8 cellular contexts compared by ENCODE assay signal in the genomic region with DNA sequence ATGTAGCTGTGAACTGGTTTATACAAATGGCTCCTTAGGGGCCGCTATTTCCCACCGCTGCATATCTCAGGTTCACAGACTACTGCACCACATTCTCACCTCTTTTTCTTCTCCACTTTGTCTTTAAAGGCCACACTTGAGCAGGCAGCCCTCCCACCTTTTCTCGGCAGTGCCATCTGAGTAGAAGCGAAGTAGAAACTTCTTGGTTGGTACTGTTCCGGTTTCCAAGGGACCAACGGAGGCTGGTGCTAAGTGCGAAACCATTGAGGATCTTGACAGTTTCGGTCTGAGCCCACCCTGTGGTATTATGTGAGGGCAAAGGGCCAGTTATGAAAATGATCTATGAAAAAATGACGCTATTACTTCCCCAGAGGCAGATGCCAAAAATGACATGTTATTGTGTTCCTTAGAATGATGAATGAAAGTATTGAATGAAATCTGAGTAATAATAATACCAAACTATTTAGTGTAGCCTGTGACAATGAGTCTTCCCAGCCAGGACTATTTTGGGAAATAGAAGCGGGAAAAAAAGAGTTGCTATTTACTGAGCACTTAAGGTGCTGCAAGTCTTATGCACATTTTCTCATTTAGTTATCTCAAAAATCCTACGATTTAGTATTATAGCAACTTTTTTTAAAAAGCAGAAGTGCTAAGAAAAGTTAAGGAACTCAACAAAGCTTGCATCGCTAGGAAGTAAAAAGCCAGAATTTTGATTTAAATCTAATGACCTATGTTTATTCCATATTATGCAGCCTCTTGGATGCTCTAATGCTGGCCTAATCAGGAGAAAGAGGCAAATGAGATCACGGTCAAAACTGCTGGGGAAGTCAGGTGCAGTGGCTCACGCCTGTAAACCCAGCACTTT. TPM values are rescaled to one million over a fixed set of nuclear protein-coding genes. Genes with fewer than 3 reads are reported as not detected.
DNase-seq lines count a peak whose midpoint lies in the region; ATAC-seq, FAIRE-seq and TF ChIP-seq lines count a peak whose summit lies in the region.

No MANE protein-coding gene starts in this region.

- H3K4me3 ChIP-seq in sigmoid colon, result no peak overlapping the region
- H3K4me3 ChIP-seq in colonic mucosa, result no peak overlapping the region
- no peak overlapping the region for H3K4me3 ChIP-seq in right atrium auricular region

- H3K27ac Mint-ChIP-seq in T-cell, result peak overlapping the region; percentile 97 to 99

- no peak overlapping the region for H3K9ac ChIP-seq in colonic mucosa (ENCODE audit: low read depth in 2 of 2, low read length in 2 of 2)

- WGBS in sigmoid colon, 2 donors, result 58 to 81% methylated on average over 14 of the region's 14 CpGs

- H3K4me3 Mint-ChIP-seq in T-cell, result peak overlapping the region; percentile 53 to 66 (median 63)

- DNase-seq in T-cell (peak in 27 of 34 experiments; percentile 25 to 56 (median 39)), sigmoid colon (peak; percentile 26), colonic mucosa (no peak), HTR-8/SVneo (ENCODE audit: insufficient read length, low spot score) (no peak), right atrium auricular region (ENCODE audit: low spot score) (no peak), mucosa of gallbladder (ENCODE audit: low spot score) (no peak)

- H3K9me3 ChIP-seq in sigmoid colon, result no peaks in the 10 kb centered on the region
- H3K9me3 ChIP-seq in colonic mucosa, result no peaks in the 10 kb centered on the region
- H3K9me3 ChIP-seq in right atrium auricular region, result peaks cover 0 to 5% of the 10 kb centered on the region in 2 donors

- H3K4me1 Mint-ChIP-seq in T-cell, result peaks cover 86 to 93% (median 91%) of the 10 kb centered on the region in 3 donors

- CTCF ChIA-PET in T-cell (lab: Charles Lee), result interaction anchor here (0.6 to 6.1 kb wide), 5 partner anchors 11 to 111 kb away, joined by 6 to 46 read pairs (median 18); no protein-coding TSS in a partner anchor

- intact Hi-C loops in sigmoid colon (cut with DNase I) (no loop called here), colonic mucosa (cut with DNase I) (no loop called here)

- H3K27ac ChIP-seq in sigmoid colon (no peak overlapping the region), colonic mucosa (no peak overlapping the region), right atrium auricular region (no peak overlapping the region)

- peaks cover 4 to 9% (median 5%) of the 10 kb centered on the region in 3 donors for H3K9me3 Mint-ChIP-seq in T-cell

- ATAC-seq in GM18519 (IDR thresholded peaks at IDR 0.05; ENCODE audit: low FRiP score, unreplicated experiment) (peak; percentile 28), HG02610 (IDR thresholded peaks at IDR 0.05; ENCODE audit: unreplicated experiment) (peak; percentile 55), T-cell (replicated peaks in 1 of 4) (no peak)

- no peak for TF ChIP-seq POLR2A in sigmoid colon (IDR thresholded peaks at IDR 0.05)

- H3K27me3 ChIP-seq in sigmoid colon (no peaks in the 10 kb centered on the region), colonic mucosa (no peaks in the 10 kb centered on the region), right atrium auricular region (no peaks in the 10 kb centered on the region)

- H3K4me1 ChIP-seq in sigmoid colon (peaks cover 0 to 8% (median 0%) of the 10 kb centered on the region in 4 donors), colonic mucosa (no peaks in the 10 kb centered on the region), right atrium auricular region (peaks cover 0 to 3% of the 10 kb centered on the region in 2 donors)

- TF ChIP-seq CTCF in sigmoid colon (IDR thresholded peaks at IDR 0.05) (no peak), colonic mucosa (IDR thresholded peaks at IDR 0.05) (no peak), right atrium auricular region (IDR thresholded peaks at IDR 0.05) (no peak)

- no peaks in the 10 kb centered on the region for H3K27me3 Mint-ChIP-seq in T-cell

- POLR2A ChIA-PET in T-cell (lab: Charles Lee), result interaction anchor here (0.8 to 2.3 kb wide), 6 partner anchors 14 to 106 kb away, joined by 4 to 14 read pairs (median 12); no protein-coding TSS in a partner anchor

- FAIRE-seq in HTR-8/SVneo (lab: Jason Lieb, UNC), result no peak

- H3K36me3 ChIP-seq in sigmoid colon, result no peaks in the 10 kb centered on the region
- H3K36me3 ChIP-seq in colonic mucosa, result no peaks in the 10 kb centered on the region
- H3K36me3 ChIP-seq in right atrium auricular region, result no peaks in the 10 kb centered on the region

- no peak for TF ChIP-seq EP300 in sigmoid colon (IDR thresholded peaks at IDR 0.05)

- no peaks in the 10 kb centered on the region for H3K36me3 Mint-ChIP-seq in T-cell

RNA-seq across cellular contexts. Expression of gene CHRNA9, which starts 29.6 kb away (rescaled TPM):
- total RNA-seq in T-cell, result under 1 TPM in 3 of 5 donors, not detected in 2; 0.10 to 0.23 (median 0.15) TPM
- not detected for total RNA-seq in sigmoid colon
- polyA plus RNA-seq in sigmoid colon, result not detected
- total RNA-seq in colonic mucosa, result not detected
- not detected for total RNA-seq in right atrium auricular region
- not detected for total RNA-seq in mucosa of gallbladder

Comparison
In these comparisons a context has a peak if more than half of its experiments do, and no peak if none do; other contexts are left out.
1. ATAC-seq: peak in GM18519 (single experiment) and HG02610 (single experiment); none in T-cell (0 of 4).
2. DNase-seq: peak in T-cell (27 of 34) and sigmoid colon (single experiment); none in colonic mucosa (single experiment), HTR-8/SVneo (single experiment), right atrium auricular region (single experiment) and mucosa of gallbladder (single experiment).